Comparison of ENCODE assay signal across 10 cellular contexts in the genomic region with DNA sequence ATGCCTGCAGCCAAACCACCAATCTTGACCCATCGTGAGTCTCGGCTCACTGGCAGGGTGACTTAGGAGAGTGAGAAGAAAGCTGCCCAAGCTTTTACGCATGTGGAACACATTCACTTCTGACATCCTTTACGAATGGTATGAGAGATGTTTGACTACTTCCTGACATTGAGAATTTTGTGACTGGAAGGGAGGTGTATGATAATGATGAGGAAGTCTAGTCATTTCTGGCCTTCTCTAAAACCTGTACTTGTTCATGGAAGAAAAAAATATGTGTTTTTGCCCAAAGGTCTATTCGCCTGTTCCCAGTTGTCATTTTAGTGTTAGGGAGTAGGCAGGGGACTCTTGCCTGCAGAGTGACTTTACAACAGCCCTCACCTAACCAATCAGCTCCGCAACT.
A peak's percentile ranks its signal among the peaks of the same experiment; 100 is the strongest.
DNase-seq lines count a peak whose midpoint lies in the region; ATAC-seq and TF ChIP-seq lines count a peak whose summit lies in the region.
"Had no signal": no experiment of that assay in that cellular context is flagged by ENCODE, and none has a peak within 500 bp of the region (broad histone marks: within the 10 kb centered on the region; RNA-seq: fewer than 3 reads in every experiment).

No MANE protein-coding gene starts in this region.

- no peak overlapping the region for H3K4me3 ChIP-seq in right cardiac atrium (ENCODE audit: low read length)
- H3K4me3 ChIP-seq in left lung = no peak overlapping the region
- H3K4me3 ChIP-seq in thyroid gland (replicated peaks in 1 of 3) = no peak overlapping the region
- H3K4me3 ChIP-seq: sigmoid colon had no signal

- CTCF ChIA-PET in activated CD4-positive, alpha-beta T cell treated with anti-CD3 and anti-CD28 coated beads for 36 hours (lab: Charles Lee) = interaction anchor here (0.6 to 1.8 kb wide), 2 partner anchors 11 to 299 kb away, joined by 3 to 10 read pairs; no protein-coding TSS in a partner anchor

- 79% methylated on average over 6 of the region's 6 CpGs for WGBS in right cardiac atrium
- WGBS in thyroid gland, 2 donors = 81 to 87% methylated on average over 6 of the region's 6 CpGs

- peak; percentile 89 for ATAC-seq in activated CD4-positive, alpha-beta T cell treated with anti-CD3 and anti-CD28 coated beads for 36 hours
- peak; percentile 62 for ATAC-seq in GM21526 (IDR thresholded peaks at IDR 0.05; ENCODE audit: low FRiP score, unreplicated experiment)
- peak; percentile 64 for ATAC-seq in HG03196 (IDR thresholded peaks at IDR 0.05; ENCODE audit: unreplicated experiment)
- no peak for ATAC-seq in naive thymus-derived CD8-positive, alpha-beta T cell
- ATAC-seq in right cardiac atrium = no peak
- ATAC-seq in left lung = no peak
- ATAC-seq: left lobe of liver had no signal

- no peaks in the 10 kb centered on the region for H3K27me3 ChIP-seq in right cardiac atrium (ENCODE audit: control insufficient read depth, insufficient read depth)
- H3K27me3 ChIP-seq in left lung = no peaks in the 10 kb centered on the region
- no peaks in the 10 kb centered on the region for H3K27me3 ChIP-seq in thyroid gland
- H3K27me3 ChIP-seq: sigmoid colon had no signal

- H3K9me3 ChIP-seq in right cardiac atrium (ENCODE audit: control insufficient read depth, low read length) = no peaks in the 10 kb centered on the region
- H3K9me3 ChIP-seq in left lung = no peaks in the 10 kb centered on the region
- no peaks in the 10 kb centered on the region for H3K9me3 ChIP-seq in thyroid gland
- H3K9me3 ChIP-seq: sigmoid colon had no signal

- no peak for TF ChIP-seq CTCF in left lung (IDR thresholded peaks at IDR 0.05)
- TF ChIP-seq CTCF in thyroid gland (IDR thresholded peaks at IDR 0.05) = no peak

- no peaks in the 10 kb centered on the region for H3K9me3 Mint-ChIP-seq in activated CD4-positive, alpha-beta T cell treated with anti-CD3 and anti-CD28 coated beads for 36 hours (ENCODE audit: low read depth)
- H3K9me3 Mint-ChIP-seq in naive thymus-derived CD8-positive, alpha-beta T cell = peaks cover 0 to 1% (median 0%) of the 10 kb centered on the region in 9 donors

- H3K27ac Mint-ChIP-seq in activated CD4-positive, alpha-beta T cell treated with anti-CD3 and anti-CD28 coated beads for 36 hours = peak overlapping the region; percentile 47
- H3K27ac Mint-ChIP-seq in naive thymus-derived CD8-positive, alpha-beta T cell = peak overlapping the region in 8 of 10 donors; percentile 5 to 83 (median 50)

- TF ChIP-seq POLR2A in thyroid gland (IDR thresholded peaks at IDR 0.05) = no peak

- H3K4me1 ChIP-seq in right cardiac atrium (ENCODE audit: control insufficient read depth, insufficient read depth, low read length) = no peaks in the 10 kb centered on the region
- H3K4me1 ChIP-seq in left lung = no peaks in the 10 kb centered on the region
- no peaks in the 10 kb centered on the region for H3K4me1 ChIP-seq in thyroid gland

- H3K27ac ChIP-seq in right cardiac atrium (ENCODE audit: low read length) (no peak overlapping the region), left lung (no peak overlapping the region), thyroid gland (no peak overlapping the region)

- H3K27me3 Mint-ChIP-seq in activated CD4-positive, alpha-beta T cell treated with anti-CD3 and anti-CD28 coated beads for 36 hours = no peaks in the 10 kb centered on the region
- H3K27me3 Mint-ChIP-seq in naive thymus-derived CD8-positive, alpha-beta T cell = no peaks in the 10 kb centered on the region

- peak; percentile 10 for DNase-seq in activated CD4-positive, alpha-beta T cell treated with anti-CD3 and anti-CD28 coated beads for 36 hours
- DNase-seq in activated CD4-positive, alpha-beta T cell treated with anti-CD3 and anti-CD28 coated beads for 4 hours = no peak
- no peak for DNase-seq in naive thymus-derived CD8-positive, alpha-beta T cell
- DNase-seq in right cardiac atrium (no peak), left lung (no peak), thyroid gland (no peak)
- DNase-seq: sigmoid colon had no signal

- intact Hi-C loops in activated CD4-positive, alpha-beta T cell treated with anti-CD3 and anti-CD28 coated beads for 36 hours (cut with DNase I, micrococcal nuclease) = no loop called here
- intact Hi-C loops in right cardiac atrium (cut with DNase I) (no loop called here), left lung (cut with DNase I) (no loop called here), thyroid gland (cut with DNase I) (no loop called here)

- H3K4me1 Mint-ChIP-seq in activated CD4-positive, alpha-beta T cell treated with anti-CD3 and anti-CD28 coated beads for 36 hours = peaks cover 27% of the 10 kb centered on the region
- H3K4me1 Mint-ChIP-seq in naive thymus-derived CD8-positive, alpha-beta T cell = peaks cover 0 to 37% (median 7%) of the 10 kb centered on the region in 4 donors

- POLR2A ChIA-PET in activated CD4-positive, alpha-beta T cell treated with anti-CD3 and anti-CD28 coated beads for 36 hours (lab: Charles Lee) = no interaction called here
- POLR2A ChIA-PET in naive thymus-derived CD8-positive, alpha-beta T cell (lab: Charles Lee) = interaction anchor here (1.5 kb wide), 1 partner anchor 226 kb away, joined by 6 read pairs; no protein-coding TSS in a partner anchor

- H3K36me3 Mint-ChIP-seq in activated CD4-positive, alpha-beta T cell treated with anti-CD3 and anti-CD28 coated beads for 36 hours (ENCODE audit: low read depth) = no peaks in the 10 kb centered on the region
- H3K36me3 Mint-ChIP-seq in naive thymus-derived CD8-positive, alpha-beta T cell = no peaks in the 10 kb centered on the region

- H3K36me3 ChIP-seq in left lung (no peaks in the 10 kb centered on the region), thyroid gland (no peaks in the 10 kb centered on the region)
- H3K36me3 ChIP-seq: sigmoid colon had no signal

- H3K4me3 Mint-ChIP-seq in activated CD4-positive, alpha-beta T cell treated with anti-CD3 and anti-CD28 coated beads for 36 hours = no peak overlapping the region
- H3K4me3 Mint-ChIP-seq in naive thymus-derived CD8-positive, alpha-beta T cell = no peak overlapping the region

Comparison
In these comparisons a context has a peak if more than half of its experiments do, and no peak if none do; other contexts are left out.
1. ATAC-seq: peak in activated CD4-positive, alpha-beta T cell treated with anti-CD3 and anti-CD28 coated beads for 36 hours (single experiment), GM21526 (single experiment) and HG03196 (single experiment); none in naive thymus-derived CD8-positive, alpha-beta T cell (0 of 2), right cardiac atrium (0 of 2) and left lung (single experiment).